Comparison of ENCODE assay signal across 12 cellular contexts in genomic region chr15:45253330-45253729, GRCh38. TPM values are rescaled to one million over a fixed set of nuclear protein-coding genes. Genes with fewer than 3 reads are reported as not detected.
DNase-seq lines count a peak whose midpoint lies in the region; ATAC-seq and TF ChIP-seq lines count a peak whose summit lies in the region.
"Had no signal": no experiment of that assay in that cellular context is flagged by ENCODE, and none has a peak within 500 bp of the region (broad histone marks: within the 10 kb centered on the region; RNA-seq: fewer than 3 reads in every experiment).

No MANE protein-coding gene starts in this region.

- TF ChIP-seq CTCF in GM12872 (IDR thresholded peaks at IDR 0.05; ENCODE audit: insufficient read depth, low read depth, low read length) (peak; percentile 43; the same call in 2 of the 3 replicates), PC-9 (conservative IDR thresholded peaks at IDR 0.05) (0 out of 2 replicates have a peak, but pooled peaks have one; percentile 38), fibroblast of the aortic adventitia (IDR thresholded peaks at IDR 0.05; ENCODE audit: insufficient read depth, low read length) (peak; percentile 25)

- DNase-seq in 8988T (peak; percentile 9), PC-9 (no peak), fibroblast of the aortic adventitia (ENCODE audit: low read depth) (no peak), AG20443 (ENCODE audit: low spot score) (no peak), HPDE6-E6E7 (ENCODE audit: extremely low spot score) (no peak)
- no peak for DNase-seq in activated naive CD4-positive, alpha-beta T cell treated with anti-CD3 and anti-CD28 coated beads, Interleukin-2, amount 10 ng/mL, durations not matched to agents 7 days and 5 days
- DNase-seq: stimulated activated CD4-positive, alpha-beta T cell treated with anti-CD3 and anti-CD28 coated beads, Interleukin-4, amount 100 ng/mL, for 24 hours; T1000 had no signal

- intact Hi-C loops in PC-9 (cut with micrococcal nuclease; ENCODE audit: unreplicated experiment) = no loop called here

- no peaks in the 10 kb centered on the region for H3K79me2 ChIP-seq in PC-9 (ENCODE audit: low read depth)

- no peaks in the 10 kb centered on the region for H3K9me2 ChIP-seq in PC-9 (ENCODE audit: insufficient read depth)

- BruUV-seq in PC-9 (replicated peaks; lab: Mats Ljungman, UMichigan) = no TSS peak

- H3K4me3 Mint-ChIP-seq in activated naive CD4-positive, alpha-beta T cell treated with anti-CD3 and anti-CD28 coated beads, Interleukin-2, amount 10 ng/mL, durations not matched to agents 7 days and 5 days = no peak overlapping the region

- CTCF ChIA-PET in PC-9 (lab: Charles Lee) = no interaction called here
- CTCF ChIA-PET in activated naive CD4-positive, alpha-beta T cell treated with anti-CD3 and anti-CD28 coated beads, Interleukin-2, amount 10 ng/mL, durations not matched to agents 7 days and 5 days (lab: Charles Lee) = interaction anchor here (0.6 to 1.0 kb wide), 2 partner anchors 50 to 91 kb away, joined by 3 read pairs; no protein-coding TSS in a partner anchor

- no peaks in the 10 kb centered on the region for H3F3A ChIP-seq in PC-9 (ENCODE audit: insufficient read depth, low read depth)

- H3K4me2 ChIP-seq in PC-9 = no peak overlapping the region
- H3K4me2 ChIP-seq: BLaER1 treated with 17β-estradiol and CSF1 and Interleukin-3, amounts not matched to agents 10 nM and 100 nM had no signal

- H3K4me3 ChIP-seq in PC-9 = no peak overlapping the region
- H3K4me3 ChIP-seq in fibroblast of the aortic adventitia (ENCODE audit: low read depth, low read length) = no peak overlapping the region
- H3K4me3 ChIP-seq: ascending aorta; BLaER1 treated with 17β-estradiol and CSF1 and Interleukin-3, amounts not matched to agents 10 nM and 100 nM had no signal

- no peaks in the 10 kb centered on the region for H3K36me3 Mint-ChIP-seq in activated naive CD4-positive, alpha-beta T cell treated with anti-CD3 and anti-CD28 coated beads, Interleukin-2, amount 10 ng/mL, durations not matched to agents 7 days and 5 days

- no peaks in the 10 kb centered on the region for H3K36me3 ChIP-seq in PC-9 (ENCODE audit: low read depth)
- H3K36me3 ChIP-seq: ascending aorta; BLaER1 treated with 17β-estradiol and CSF1 and Interleukin-3, amounts not matched to agents 10 nM and 100 nM had no signal

- H2AFZ ChIP-seq in PC-9 = no peak overlapping the region

- H3K27ac Mint-ChIP-seq in activated naive CD4-positive, alpha-beta T cell treated with anti-CD3 and anti-CD28 coated beads, Interleukin-2, amount 10 ng/mL, durations not matched to agents 7 days and 5 days = no peak overlapping the region

- no peak for ATAC-seq in HG02642 (IDR thresholded peaks at IDR 0.05; ENCODE audit: poor library complexity, unreplicated experiment)

- POLR2A ChIA-PET in PC-9 (lab: Charles Lee; ENCODE audit: unreplicated experiment) = no interaction called here

- H3K4me1 ChIP-seq in PC-9 (replicated peaks; ENCODE audit: insufficient read depth) = no peaks in the 10 kb centered on the region
- H3K4me1 ChIP-seq: ascending aorta; BLaER1 treated with 17β-estradiol and CSF1 and Interleukin-3, amounts not matched to agents 10 nM and 100 nM had no signal

- no peaks in the 10 kb centered on the region for H3K4me1 Mint-ChIP-seq in activated naive CD4-positive, alpha-beta T cell treated with anti-CD3 and anti-CD28 coated beads, Interleukin-2, amount 10 ng/mL, durations not matched to agents 7 days and 5 days

- peaks cover 3% of the 10 kb centered on the region for H3K27me3 Mint-ChIP-seq in activated naive CD4-positive, alpha-beta T cell treated with anti-CD3 and anti-CD28 coated beads, Interleukin-2, amount 10 ng/mL, durations not matched to agents 7 days and 5 days

- H3K9me3 Mint-ChIP-seq in activated naive CD4-positive, alpha-beta T cell treated with anti-CD3 and anti-CD28 coated beads, Interleukin-2, amount 10 ng/mL, durations not matched to agents 7 days and 5 days = no peaks in the 10 kb centered on the region

- H3K9me3 ChIP-seq in PC-9 (ENCODE audit: insufficient read depth, low read depth) = no peaks in the 10 kb centered on the region
- H3K9me3 ChIP-seq: ascending aorta had no signal

- H3K27ac ChIP-seq in PC-9 = no peak overlapping the region
- H3K27ac ChIP-seq: ascending aorta; BLaER1 treated with 17β-estradiol and CSF1 and Interleukin-3, amounts not matched to agents 10 nM and 100 nM had no signal

- H4K20me1 ChIP-seq in PC-9 (ENCODE audit: insufficient read depth) = no peaks in the 10 kb centered on the region
- H4K20me1 ChIP-seq: BLaER1 treated with 17β-estradiol and CSF1 and Interleukin-3, amounts not matched to agents 10 nM and 100 nM had no signal

- no peaks in the 10 kb centered on the region for H3K27me3 ChIP-seq in PC-9 (ENCODE audit: insufficient read depth, low read depth)
- H3K27me3 ChIP-seq: ascending aorta; BLaER1 treated with 17β-estradiol and CSF1 and Interleukin-3, amounts not matched to agents 10 nM and 100 nM had no signal

RNA-seq across cellular contexts. Expression of gene SLC28A2, which starts 1.3 kb away (rescaled TPM):
- not detected in 2 replicates for total RNA-seq in PC-9 (2021)
- total RNA-seq in fibroblast of the aortic adventitia (ENCODE audit: low replicate concordance) = not detected in 2 replicates
- total RNA-seq: ascending aorta had no signal
